1 cellular context compared by ENCODE assay signal in the genomic region with DNA sequence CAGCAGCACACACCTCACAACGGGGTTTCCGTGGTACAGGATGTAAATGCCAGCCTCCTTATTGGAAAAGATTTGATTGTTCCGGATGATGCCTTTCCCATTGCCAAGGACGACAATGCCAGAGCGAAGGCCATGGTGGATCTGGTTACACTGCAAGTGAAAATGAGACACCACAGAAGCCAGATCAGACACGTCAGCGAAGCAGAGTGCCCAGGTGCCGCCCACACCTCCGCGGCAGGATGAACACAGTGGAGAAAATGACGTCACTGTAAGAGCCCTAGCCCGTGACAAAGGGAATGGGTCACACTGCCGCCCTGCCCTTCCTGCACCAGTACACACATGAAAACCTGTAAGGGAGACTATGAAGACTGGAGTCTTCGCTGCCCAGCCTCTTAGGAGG.
TF ChIP-seq lines count a peak whose summit lies in the region.

No MANE protein-coding gene starts in this region.

TF ChIP-seq in GM23338, 12 proteins besides CTCF, POLR2A, EP300 and RAD21 (continued from another document):
- TF ChIP-seq, protein P1, sequence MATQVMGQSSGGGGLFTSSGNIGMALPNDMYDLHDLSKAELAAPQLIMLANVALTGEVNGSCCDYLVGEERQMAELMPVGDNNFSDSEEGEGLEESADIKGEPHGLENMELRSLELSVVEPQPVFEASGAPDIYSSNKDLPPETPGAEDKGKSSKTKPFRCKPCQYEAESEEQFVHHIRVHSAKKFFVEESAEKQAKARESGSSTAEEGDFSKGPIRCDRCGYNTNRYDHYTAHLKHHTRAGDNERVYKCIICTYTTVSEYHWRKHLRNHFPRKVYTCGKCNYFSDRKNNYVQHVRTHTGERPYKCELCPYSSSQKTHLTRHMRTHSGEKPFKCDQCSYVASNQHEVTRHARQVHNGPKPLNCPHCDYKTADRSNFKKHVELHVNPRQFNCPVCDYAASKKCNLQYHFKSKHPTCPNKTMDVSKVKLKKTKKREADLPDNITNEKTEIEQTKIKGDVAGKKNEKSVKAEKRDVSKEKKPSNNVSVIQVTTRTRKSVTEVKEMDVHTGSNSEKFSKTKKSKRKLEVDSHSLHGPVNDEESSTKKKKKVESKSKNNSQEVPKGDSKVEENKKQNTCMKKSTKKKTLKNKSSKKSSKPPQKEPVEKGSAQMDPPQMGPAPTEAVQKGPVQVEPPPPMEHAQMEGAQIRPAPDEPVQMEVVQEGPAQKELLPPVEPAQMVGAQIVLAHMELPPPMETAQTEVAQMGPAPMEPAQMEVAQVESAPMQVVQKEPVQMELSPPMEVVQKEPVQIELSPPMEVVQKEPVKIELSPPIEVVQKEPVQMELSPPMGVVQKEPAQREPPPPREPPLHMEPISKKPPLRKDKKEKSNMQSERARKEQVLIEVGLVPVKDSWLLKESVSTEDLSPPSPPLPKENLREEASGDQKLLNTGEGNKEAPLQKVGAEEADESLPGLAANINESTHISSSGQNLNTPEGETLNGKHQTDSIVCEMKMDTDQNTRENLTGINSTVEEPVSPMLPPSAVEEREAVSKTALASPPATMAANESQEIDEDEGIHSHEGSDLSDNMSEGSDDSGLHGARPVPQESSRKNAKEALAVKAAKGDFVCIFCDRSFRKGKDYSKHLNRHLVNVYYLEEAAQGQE (IDR thresholded peaks at IDR 0.05; ENCODE audit: unreplicated experiment): no peak
- TF ChIP-seq EZH2phosphoT487 (IDR thresholded peaks at IDR 0.05; ENCODE audit: unreplicated experiment): no peak
- no peak for TF ChIP-seq POLR2AphosphoS5 (IDR thresholded peaks at IDR 0.05; ENCODE audit: low read depth)
- TF ChIP-seq ZNF114 (CRISPR knock-in tag; IDR thresholded peaks at IDR 0.05): no peak
- no peak for TF ChIP-seq ETS1 (IDR thresholded peaks at IDR 0.05)
- TF ChIP-seq EZH2 (IDR thresholded peaks at IDR 0.05; ENCODE audit: low read depth, unreplicated experiment): no peak
- TF ChIP-seq STAT1 (IDR thresholded peaks at IDR 0.05; ENCODE audit: unreplicated experiment): no peak
